Comparison of ENCODE assay signal across 18 cellular contexts in genomic region chr7:8357536-8357935, GRCh38.
DNase-seq lines count a peak whose midpoint lies in the region; ATAC-seq and TF ChIP-seq lines count a peak whose summit lies in the region.
"Had no signal": no experiment of that assay in that cellular context is flagged by ENCODE, and none has a peak within 500 bp of the region (broad histone marks: within the 10 kb centered on the region; RNA-seq: fewer than 3 reads in every experiment).

No MANE protein-coding gene starts in this region.

- H3K4me3 ChIP-seq in SK-N-SH (ENCODE audit: low read depth in 2 of 2, low read length in 1 of 2) (peak overlapping the region; percentile 3 to 25; a peak in 1 of 4 replicates), lower leg skin (ENCODE audit: low read depth, poor library complexity, severe bottlenecking) (no peak overlapping the region)
- H3K4me3 ChIP-seq: SJSA1 had no signal

- TF ChIP-seq RAD21 in SK-N-SH (IDR thresholded peaks at IDR 0.05; ENCODE audit: low read length) = peak; percentile 31; the same call in 1 of the 2 replicates

- 3% methylated on average over 2 of the region's 2 CpGs for WGBS in SK-N-SH (ENCODE audit: low lambda C conversion rate)
- 80 to 86% methylated on average over 2 of the region's 2 CpGs for WGBS in lower leg skin, 2 donors

- H3K27me3 Mint-ChIP-seq in CD4-positive, alpha-beta T cell = peaks cover 61% of the 10 kb centered on the region

- H3K27me3 ChIP-seq in SK-N-SH (ENCODE audit: insufficient read depth) = no peaks in the 10 kb centered on the region
- peaks cover 7% of the 10 kb centered on the region for H3K27me3 ChIP-seq in CD4-positive, alpha-beta T cell (ENCODE audit: control insufficient read depth, insufficient read depth, low read length)
- H3K27me3 ChIP-seq: SJSA1 had no signal

- H3K36me3 Mint-ChIP-seq in CD4-positive, alpha-beta T cell (ENCODE audit: low read depth) = no peaks in the 10 kb centered on the region
- H3K36me3 Mint-ChIP-seq: T-cell had no signal

- intact Hi-C loops in lower leg skin (cut with DNase I; ENCODE audit: low total_unique reads) = no loop called here
- intact Hi-C loops in CD4-positive, alpha-beta T cell (cut with DNase I, micrococcal nuclease) = no loop called here

- H3F3A ChIP-seq in SK-N-SH (replicated peaks; ENCODE audit: insufficient read depth) = no peaks in the 10 kb centered on the region

- H3K4me3 Mint-ChIP-seq in CD4-positive, alpha-beta T cell = no peak overlapping the region
- H3K4me3 Mint-ChIP-seq: HFFc6, T-cell had no signal

- TF ChIP-seq POLR2A in lower leg skin (IDR thresholded peaks at IDR 0.05) = no peak

- CTCF ChIA-PET in SK-N-SH (lab: Yijun Ruan, JAX) = interaction anchor here (1.0 to 3.6 kb wide), 5 partner anchors 16 to 676 kb away, joined by 4 to 23 read pairs (median 4); no protein-coding TSS in a partner anchor
- CTCF ChIA-PET in CD4-positive, alpha-beta T cell (lab: Charles Lee) = no interaction called here

- peak; percentile 9 for DNase-seq in DMS53 (lab: John Stamatoyannopoulos, UW)
- no peak for DNase-seq in DMS53 treated with DMSO at 0.1 percent for 48 hours (lab: John Stamatoyannopoulos, UW; ENCODE audit: unreplicated experiment)
- DNase-seq in NCI-H146 (lab: John Stamatoyannopoulos, UW) = peak; percentile 67
- DNase-seq in SK-N-SH = peak; percentile 68
- DNase-seq in left kidney (ENCODE audit: low read depth, low spot score) = peak; percentile 53
- DNase-seq in lower leg skin (ENCODE audit: low spot score in 2 of 2) = no peak
- no peak for DNase-seq in cortex of kidney (lab: John Stamatoyannopoulos, UW)
- no peak for DNase-seq in CD4-positive, alpha-beta T cell
- DNase-seq: 8988T; C1 segment of cervical spinal cord; COR-L47; DMS79 treated with DMSO at 0.1 percent for 48 hours; GDM1; HFFc6; KBM-7; NK-92 treated with Interleukin-12 subunit alpha and Interleukin-12 subunit beta, amount 100 ng/mL, for 24 hours; T-cell had no signal

- POLR2A ChIA-PET in SK-N-SH (lab: Yijun Ruan, JAX) = interaction anchor here (1.0 to 1.8 kb wide), 4 partner anchors 22 to 128 kb away, joined by 3 to 12 read pairs (median 8); partner anchors contain the start of gene ICA1
- POLR2A ChIA-PET in CD4-positive, alpha-beta T cell (lab: Charles Lee) = no interaction called here

- no peaks in the 10 kb centered on the region for H3K4me1 Mint-ChIP-seq in CD4-positive, alpha-beta T cell (ENCODE audit: low read depth)
- H3K4me1 Mint-ChIP-seq: T-cell had no signal

- H3K79me2 ChIP-seq in SK-N-SH (ENCODE audit: insufficient read depth) = no peaks in the 10 kb centered on the region

- no peaks in the 10 kb centered on the region for H4K20me1 ChIP-seq in SK-N-SH (ENCODE audit: insufficient read depth)

- TF ChIP-seq EP300 in SK-N-SH (IDR thresholded peaks at IDR 0.05; ENCODE audit: borderline replicate concordance in 1 of 2, low read depth in 1 of 2, low read length in 1 of 2) = peak; percentile 13 to 98; a peak in 2 of 4 replicates

- no peaks in the 10 kb centered on the region for H3K9me2 ChIP-seq in SK-N-SH

- TF ChIP-seq CTCF in SK-N-SH (IDR thresholded peaks at IDR 0.05) (no peak), lower leg skin (IDR thresholded peaks at IDR 0.05) (no peak)
- no peak for TF ChIP-seq CTCF in CD4-positive, alpha-beta T cell (IDR thresholded peaks at IDR 0.05)

- H2AFZ ChIP-seq in SK-N-SH (ENCODE audit: low read depth) = no peak overlapping the region

- ATAC-seq in CD4-positive, alpha-beta T cell (ENCODE audit: poor library complexity) = no peak
- ATAC-seq: T-cell had no signal

- no peak overlapping the region for H3K27ac Mint-ChIP-seq in CD4-positive, alpha-beta T cell
- H3K27ac Mint-ChIP-seq: HFFc6, T-cell had no signal

- H3K9ac ChIP-seq in SK-N-SH = no peak overlapping the region

- H3K36me3 ChIP-seq in SK-N-SH (replicated peaks in 1 of 2; ENCODE audit: control insufficient read depth in 1 of 2, insufficient read depth in 2 of 2, low read length in 1 of 2) = no peaks in the 10 kb centered on the region
- H3K36me3 ChIP-seq: SJSA1 had no signal

- peak overlapping the region; percentile 3; the same call in 1 of the 2 replicates for H3K4me2 ChIP-seq in SK-N-SH

- peaks cover 0 to 14% of the 10 kb centered on the region in 2 experiments; a peak in 2 of 4 replicates for H3K4me1 ChIP-seq in SK-N-SH (ENCODE audit: control insufficient read depth in 1 of 2, insufficient read depth in 2 of 2, low read depth in 1 of 2, low read length in 1 of 2)
- H3K4me1 ChIP-seq: SJSA1 had no signal

- H3K9me3 ChIP-seq in SK-N-SH = no peaks in the 10 kb centered on the region
- H3K9me3 ChIP-seq in CD4-positive, alpha-beta T cell (ENCODE audit: control insufficient read depth, low read length) = no peaks in the 10 kb centered on the region

- peaks cover 3% of the 10 kb centered on the region for H3K9me3 Mint-ChIP-seq in CD4-positive, alpha-beta T cell

- peak overlapping the region in 1 of 2 experiments; percentile 96; a peak in 2 of 4 replicates for H3K27ac ChIP-seq in SK-N-SH (ENCODE audit: low read depth in 2 of 2, low read length in 1 of 2)
- no peak overlapping the region for H3K27ac ChIP-seq in CD4-positive, alpha-beta T cell (ENCODE audit: low read depth, low read length)
- H3K27ac ChIP-seq: SJSA1 had no signal

TF ChIP-seq in SK-N-SH, 30 proteins besides CTCF, POLR2A, EP300 and RAD21:
- TF ChIP-seq JUND (IDR thresholded peaks at IDR 0.05) (peak; percentile 21; the same call in 1 of the 2 replicates), FOXM1 (IDR thresholded peaks at IDR 0.05; ENCODE audit: low read depth) (no peak), NFIC (IDR thresholded peaks at IDR 0.05; ENCODE audit: borderline replicate concordance) (peak; percentile 62), FOXJ3 (CRISPR knock-in tag; IDR thresholded peaks at IDR 0.05) (peak; percentile 92), RCOR1 (IDR thresholded peaks at IDR 0.05; ENCODE audit: low read length) (peak; percentile 98), MAX (IDR thresholded peaks at IDR 0.05; ENCODE audit: low read depth) (no peak), POLR2AphosphoS5 (IDR thresholded peaks at IDR 0.05; ENCODE audit: low read depth, low read length) (0 out of 2 replicates have a peak, but pooled peaks have one; percentile 11), FOSL2 (IDR thresholded peaks at IDR 0.05; ENCODE audit: borderline replicate concordance, low read depth) (no peak), NRF1 (IDR thresholded peaks at IDR 0.05; ENCODE audit: low read depth, low read length) (no peak), RFX5 (IDR thresholded peaks at IDR 0.05; ENCODE audit: low read length) (peak; percentile 43; the same call in 1 of the 2 replicates), TCF12 (IDR thresholded peaks at IDR 0.05) (peak; percentile 73), TAF1 (IDR thresholded peaks at IDR 0.05; ENCODE audit: borderline replicate concordance, low read depth, low read length) (no peak), GATA2 (CRISPR knock-in tag; IDR thresholded peaks at IDR 0.05) (peak; percentile 99), MXI1 (IDR thresholded peaks at IDR 0.05; ENCODE audit: low read depth, low read length) (peak; percentile 45; the same call in 1 of the 2 replicates), TEAD4 (IDR thresholded peaks at IDR 0.05; ENCODE audit: borderline replicate concordance, insufficient read depth) (peak; percentile 44; the same call in 1 of the 2 replicates), CHD2 (IDR thresholded peaks at IDR 0.05; ENCODE audit: low read length, partially characterized antibody) (peak; percentile 77)

Comparison
In these comparisons a context has a peak if more than half of its experiments do, and no peak if none do; other contexts are left out.
1. DNase-seq: peak in DMS53 (single experiment), NCI-H146 (single experiment), SK-N-SH (single experiment) and left kidney (single experiment); none in DMS53 treated with DMSO at 0.1 percent for 48 hours (single experiment), lower leg skin (0 of 2), cortex of kidney (single experiment) and CD4-positive, alpha-beta T cell (0 of 10).